ENCODE assay signal across 8 cellular contexts in the genomic region with DNA sequence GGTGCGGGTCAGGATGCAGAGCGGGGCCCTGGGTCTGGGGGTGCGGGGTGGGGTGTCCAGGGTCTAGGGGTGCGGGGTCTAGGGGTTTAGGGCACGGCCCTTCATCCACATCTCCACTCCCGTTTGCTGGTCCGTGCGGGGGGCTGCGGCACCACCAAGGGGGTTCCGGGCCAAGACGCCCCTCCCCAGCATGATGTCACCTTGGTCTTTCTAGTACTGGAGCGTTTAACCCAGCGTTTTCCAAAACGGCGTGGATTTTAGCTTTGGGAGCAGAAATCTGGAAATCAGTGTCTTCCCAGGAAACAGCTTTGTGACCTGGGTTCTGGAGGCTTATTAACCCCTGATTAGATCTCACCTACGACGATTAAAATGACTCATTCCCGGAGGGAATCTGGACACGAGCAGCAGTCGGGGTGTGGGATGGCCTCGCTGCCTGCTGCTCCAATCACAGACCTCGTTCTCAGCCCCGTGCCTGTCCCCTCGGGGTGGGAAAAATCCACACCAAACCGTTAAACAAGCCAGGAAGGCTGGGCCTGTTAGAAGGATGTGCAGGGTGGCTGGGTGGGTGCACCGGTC. TPM values are rescaled to one million over a fixed set of nuclear protein-coding genes. Genes with fewer than 3 reads are reported as not detected.
DNase-seq lines count a peak whose midpoint lies in the region; ATAC-seq and TF ChIP-seq lines count a peak whose summit lies in the region.

No MANE protein-coding gene starts in this region.

- H3K4me3 Mint-ChIP-seq in activated B cell treated with CpG ODN at 0.5 μM for 24 hours: peak overlapping the region; percentile 81
- H3K4me3 Mint-ChIP-seq in neural progenitor cell: peak overlapping the region; percentile 92

- no peak overlapping the region for H3K27ac ChIP-seq in neural progenitor cell

- peaks cover 51% of the 10 kb centered on the region for H4K20me1 ChIP-seq in neural progenitor cell (ENCODE audit: low read depth)

- peaks cover 5% of the 10 kb centered on the region for H3K4me1 ChIP-seq in neural progenitor cell

- H3K4me2 ChIP-seq in neural progenitor cell: peak overlapping the region; percentile 94

- H2AFZ ChIP-seq in neural progenitor cell (replicated peaks): no peak overlapping the region

- DNase-seq in AG08395 (ENCODE audit: low spot score) (peak; percentile 83), HCEC 1CT (peak; percentile 44), activated B cell treated with CpG ODN at 0.5 μM for 24 hours (no peak), fibroblast of the aortic adventitia (ENCODE audit: low read depth) (peak; percentile 65), neural progenitor cell (ENCODE audit: low spot score) (peak; percentile 24), mucosa of gallbladder (ENCODE audit: low spot score) (no peak), pons (ENCODE audit: low spot score) (no peak), NCI-H2171 treated with DMSO at 0.1 percent for 48 hours (lab: John Stamatoyannopoulos, UW) (no peak)

- H3K9me3 ChIP-seq in neural progenitor cell (ENCODE audit: low read depth): no peaks in the 10 kb centered on the region

- H3K4me1 Mint-ChIP-seq in activated B cell treated with CpG ODN at 0.5 μM for 24 hours (peaks cover 31% of the 10 kb centered on the region), neural progenitor cell (peaks cover 25% of the 10 kb centered on the region)

- POLR2A ChIA-PET in activated B cell treated with CpG ODN at 0.5 μM for 24 hours (lab: Charles Lee): interaction anchor here (0.6 to 2.7 kb wide), 2 partner anchors 16 to 115 kb away, joined by 4 to 12 read pairs; partner anchors contain the start of gene CHID1

- no peak for ATAC-seq in activated B cell treated with CpG ODN at 0.5 μM for 24 hours (ENCODE audit: low read depth)

- H3K9ac ChIP-seq in neural progenitor cell: peak overlapping the region; percentile 85

- H3F3A ChIP-seq in neural progenitor cell (ENCODE audit: low read depth): no peaks in the 10 kb centered on the region

- no peaks in the 10 kb centered on the region for H3K9me3 Mint-ChIP-seq in activated B cell treated with CpG ODN at 0.5 μM for 24 hours
- H3K9me3 Mint-ChIP-seq in neural progenitor cell: no peaks in the 10 kb centered on the region

- intact Hi-C loops in activated B cell treated with CpG ODN at 0.5 μM for 24 hours (cut with micrococcal nuclease): no loop called here

- CTCF ChIA-PET in activated B cell treated with CpG ODN at 0.5 μM for 24 hours (lab: Charles Lee): no interaction called here

- H3K4me3 ChIP-seq in fibroblast of the aortic adventitia (ENCODE audit: low read depth, low read length) (peak overlapping the region; percentile 87), neural progenitor cell (peak overlapping the region; percentile 99)

- peaks cover 5% of the 10 kb centered on the region for H3K36me3 Mint-ChIP-seq in activated B cell treated with CpG ODN at 0.5 μM for 24 hours (ENCODE audit: low read depth)
- peaks cover 4% of the 10 kb centered on the region for H3K36me3 Mint-ChIP-seq in neural progenitor cell

- H3K79me2 ChIP-seq in neural progenitor cell (ENCODE audit: low read depth): peaks cover 53% of the 10 kb centered on the region

- H3K36me3 ChIP-seq in neural progenitor cell: no peaks in the 10 kb centered on the region

- no peaks in the 10 kb centered on the region for H3K27me3 ChIP-seq in neural progenitor cell

- TF ChIP-seq CTCF in activated B cell treated with CpG ODN at 0.5 μM for 24 hours (IDR thresholded peaks at IDR 0.05) (no peak), fibroblast of the aortic adventitia (IDR thresholded peaks at IDR 0.05; ENCODE audit: insufficient read depth, low read length) (no peak), neural progenitor cell (IDR thresholded peaks at IDR 0.05) (no peak)

- H3K27ac Mint-ChIP-seq in activated B cell treated with CpG ODN at 0.5 μM for 24 hours: peak overlapping the region; percentile 56
- peak overlapping the region; percentile 66 for H3K27ac Mint-ChIP-seq in neural progenitor cell

- no peaks in the 10 kb centered on the region for H3K27me3 Mint-ChIP-seq in activated B cell treated with CpG ODN at 0.5 μM for 24 hours
- peaks cover 2% of the 10 kb centered on the region for H3K27me3 Mint-ChIP-seq in neural progenitor cell (ENCODE audit: insufficient read depth, low read depth)

RNA-seq across cellular contexts. Expression of gene AP2A2, which starts 0.8 kb away (rescaled TPM):
- total RNA-seq in activated B cell treated with CpG ODN at 0.5 μM for 24 hours (49.6 and 54.3 TPM in 2 replicates), fibroblast of the aortic adventitia (ENCODE audit: low replicate concordance) (65.4 and 72.9 TPM in 2 replicates), neural progenitor cell (ENCODE audit: low replicate concordance) (50.4 and 67.5 TPM in 2 replicates), mucosa of gallbladder (91.8 TPM)

RNA-seq across cellular contexts. Expression of gene CHID1, which starts 15.8 kb away (rescaled TPM):
- total RNA-seq in activated B cell treated with CpG ODN at 0.5 μM for 24 hours (43.9 and 45.7 TPM in 2 replicates), fibroblast of the aortic adventitia (ENCODE audit: low replicate concordance) (35.1 and 47.2 TPM in 2 replicates), neural progenitor cell (ENCODE audit: low replicate concordance) (56.6 and 62.9 TPM in 2 replicates), mucosa of gallbladder (101 TPM)

Comparison
In these comparisons a context has a peak if more than half of its experiments do, and no peak if none do; other contexts are left out.
1. DNase-seq: peak in AG08395 (single experiment), HCEC 1CT (single experiment), fibroblast of the aortic adventitia (single experiment) and neural progenitor cell (single experiment); none in activated B cell treated with CpG ODN at 0.5 μM for 24 hours (single experiment), mucosa of gallbladder (single experiment), pons (single experiment) and NCI-H2171 treated with DMSO at 0.1 percent for 48 hours (single experiment).